ENCODE assay signal across 8 cellular contexts in the genomic region with DNA sequence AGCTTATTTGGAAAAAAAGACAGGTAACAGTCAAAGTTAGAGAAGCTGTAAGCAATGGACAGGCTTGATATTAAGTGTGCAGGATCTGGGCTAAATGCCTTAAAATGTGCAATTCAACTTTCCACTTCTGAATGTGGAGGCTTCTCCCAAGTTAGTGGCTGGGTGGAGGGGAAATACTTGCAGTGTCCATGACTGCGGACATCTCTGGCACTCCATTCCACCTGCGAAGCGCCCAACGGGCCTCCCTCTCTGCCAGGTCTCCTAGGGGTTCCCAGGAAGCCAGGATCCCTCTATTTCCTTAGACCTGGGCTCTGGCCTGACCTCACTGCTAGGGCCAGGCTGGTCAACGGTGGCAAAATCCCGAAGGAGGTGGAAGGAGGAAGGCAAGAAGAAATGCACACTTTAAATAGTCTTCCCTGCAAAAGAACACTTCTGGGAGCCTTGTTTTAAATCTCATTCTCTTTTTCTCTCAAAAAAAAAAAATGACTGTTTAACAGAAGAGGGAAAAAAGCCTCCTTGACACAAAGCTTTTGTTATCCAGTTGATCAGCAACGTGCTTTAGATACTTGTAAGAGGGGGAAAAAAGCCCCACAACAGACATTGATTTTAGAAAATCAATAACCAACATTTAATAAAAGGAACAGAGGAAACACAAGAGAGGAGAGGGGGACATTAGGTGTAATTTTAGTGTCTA. TPM values are rescaled to one million over a fixed set of nuclear protein-coding genes. Genes with fewer than 3 reads are reported as not detected.
DNase-seq lines count a peak whose midpoint lies in the region; ATAC-seq and TF ChIP-seq lines count a peak whose summit lies in the region.

No MANE protein-coding gene starts in this region.

- no peak for ATAC-seq in GM21360 (IDR thresholded peaks at IDR 0.05; ENCODE audit: unreplicated experiment)

- no peaks in the 10 kb centered on the region for H3K9me3 Mint-ChIP-seq in neural crest cell

- peak overlapping the region; percentile 92 for H3K4me3 Mint-ChIP-seq in neural crest cell

- no peak overlapping the region for H2AFZ ChIP-seq in OCI-LY1 (ENCODE audit: low read length)

- no peaks in the 10 kb centered on the region for H3K9me3 ChIP-seq in OCI-LY1 (ENCODE audit: low read length)

- peaks cover 57% of the 10 kb centered on the region for H3K4me1 Mint-ChIP-seq in neural crest cell

- peaks cover 15% of the 10 kb centered on the region for H3K27me3 Mint-ChIP-seq in neural crest cell (ENCODE audit: low read depth)

- H3K4me1 ChIP-seq in OCI-LY1 (ENCODE audit: insufficient read depth, low read length, severe bottlenecking): peaks cover 60% of the 10 kb centered on the region

- TF ChIP-seq CTCF in AG04449 (IDR thresholded peaks at IDR 0.05; ENCODE audit: insufficient read depth, low read length, missing control alignments) (no peak), OCI-LY1 (IDR thresholded peaks at IDR 0.05; ENCODE audit: low read length) (no peak), neural crest cell (conservative IDR thresholded peaks at IDR 0.05) (no peak)

- peaks cover 16% of the 10 kb centered on the region for H3K36me3 Mint-ChIP-seq in neural crest cell (ENCODE audit: low read depth)

- POLR2A ChIA-PET in AG04449 (lab: Yijun Ruan, JAX): interaction anchor here (1.1 kb wide), 1 partner anchor 422 kb away, joined by 4 read pairs; no protein-coding TSS in a partner anchor

- H3F3A ChIP-seq in OCI-LY1 (ENCODE audit: insufficient read depth, low read length): no peaks in the 10 kb centered on the region

- H3K4me3 ChIP-seq in AG04449 (ENCODE audit: low read depth, low read length) (peak overlapping the region; percentile 81), OCI-LY1 (ENCODE audit: low read depth, low read length, poor library complexity, severe bottlenecking) (peak overlapping the region; percentile 74)

- H4K20me1 ChIP-seq in OCI-LY1 (ENCODE audit: insufficient read depth, low read length): no peaks in the 10 kb centered on the region

- TF ChIP-seq POLR2A in erythroblast (IDR thresholded peaks at IDR 0.05; ENCODE audit: low read length): no peak

- peak overlapping the region; percentile 99 for H3K27ac Mint-ChIP-seq in neural crest cell (ENCODE audit: unreplicated experiment)

- DNase-seq in AG04449 (ENCODE audit: low read depth, low spot score) (no peak), erythroblast (lab: John Stamatoyannopoulos, UW) (peak; percentile 43 to 54), neural crest cell (ENCODE audit: low read depth, low spot score) (no peak), amniotic stem cell (lab: John Stamatoyannopoulos, UW) (no peak), HuH-7.5 (ENCODE audit: low spot score) (no peak), NCI-H2107 (lab: John Stamatoyannopoulos, UW) (no peak)

- H3K79me2 ChIP-seq in OCI-LY1 (ENCODE audit: insufficient read depth, low read length): peaks cover 20% of the 10 kb centered on the region

- no peaks in the 10 kb centered on the region for H3K9me2 ChIP-seq in OCI-LY1 (ENCODE audit: low read depth, low read length)

- H3K4me2 ChIP-seq in OCI-LY1 (ENCODE audit: low read length): peak overlapping the region; percentile 72

- CTCF ChIA-PET in AG04449 (lab: Yijun Ruan, JAX): interaction anchor here (1.3 kb wide), 1 partner anchor 575 kb away, joined by 3 read pairs; no protein-coding TSS in a partner anchor

- no peak overlapping the region for H3K9ac ChIP-seq in OCI-LY1 (ENCODE audit: low read length)

- no peak overlapping the region for H3K27ac ChIP-seq in OCI-LY1 (ENCODE audit: low read depth, low read length, poor library complexity, severe bottlenecking)

- H3K36me3 ChIP-seq in OCI-LY1 (ENCODE audit: insufficient read depth, low read length): peaks cover 25% of the 10 kb centered on the region

- no peaks in the 10 kb centered on the region for H3K27me3 ChIP-seq in OCI-LY1 (ENCODE audit: insufficient read depth, low read length)

RNA-seq across cellular contexts. Expression of gene ZEB2, which starts 5.0 kb away (rescaled TPM):
- total RNA-seq in neural crest cell: 192 and 200 TPM in 2 replicates

Comparison
In these comparisons a context has a peak if more than half of its experiments do, and no peak if none do; other contexts are left out.
1. DNase-seq: peak in erythroblast (2 of 2); none in AG04449 (single experiment), neural crest cell (single experiment), amniotic stem cell (single experiment), HuH-7.5 (single experiment) and NCI-H2107 (single experiment).